Comparison of ENCODE assay signal across 25 cellular contexts in the genomic region with DNA sequence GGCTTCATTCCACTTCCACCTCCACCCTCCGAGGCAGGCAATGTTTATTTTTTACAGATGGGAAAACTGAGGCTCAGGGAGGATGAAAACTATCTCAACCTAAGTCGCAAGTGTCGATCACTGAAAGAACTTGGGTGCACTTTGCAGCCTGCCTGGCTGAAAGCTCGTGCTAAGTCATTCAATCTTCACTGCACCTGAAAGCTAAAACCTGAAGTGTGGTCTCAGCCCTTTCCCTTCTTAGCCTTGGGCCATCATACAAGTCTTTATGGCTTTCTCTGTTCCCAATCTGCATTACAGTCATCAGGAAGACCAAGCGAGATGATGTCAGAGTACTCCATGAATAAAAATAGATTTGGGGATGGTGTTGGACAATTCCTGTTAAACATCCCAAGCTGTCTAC. TPM values are rescaled to one million over a fixed set of nuclear protein-coding genes. Genes with fewer than 3 reads are reported as not detected.
DNase-seq lines count a peak whose midpoint lies in the region; ATAC-seq and TF ChIP-seq lines count a peak whose summit lies in the region.
"Had no signal": no experiment of that assay in that cellular context is flagged by ENCODE, and none has a peak within 500 bp of the region (broad histone marks: within the 10 kb centered on the region; RNA-seq: fewer than 3 reads in every experiment).

No MANE protein-coding gene starts in this region.

- H3K36me3 ChIP-seq in CD8-positive, alpha-beta T cell (ENCODE audit: insufficient read depth, low read length), result no peaks in the 10 kb centered on the region
- H3K36me3 ChIP-seq in naive thymus-derived CD4-positive, alpha-beta T cell (ENCODE audit: control insufficient read depth in 2 of 3, insufficient read depth in 3 of 3, low read length in 3 of 3), result no peaks in the 10 kb centered on the region
- H3K36me3 ChIP-seq in brain microvascular endothelial cell (replicated peaks), result no peaks in the 10 kb centered on the region
- H3K36me3 ChIP-seq: esophagus muscularis mucosa, left lung, SJCRH30 had no signal

- no peak for ATAC-seq in CD8-positive, alpha-beta T cell
- ATAC-seq in activated CD8-positive, alpha-beta T cell treated with anti-CD3 and anti-CD28 coated beads for 36 hours, result no peak
- ATAC-seq in naive thymus-derived CD4-positive, alpha-beta T cell, result no peak
- no peak for ATAC-seq in left colon
- ATAC-seq: K562, left lung had no signal

- H3K27me3 Mint-ChIP-seq in activated CD4-positive, alpha-beta T cell treated with anti-CD3 and anti-CD28 coated beads, Interleukin-2, amount 10 ng/mL, durations not matched to agents 24 days and 14 days, result no peaks in the 10 kb centered on the region
- no peaks in the 10 kb centered on the region for H3K27me3 Mint-ChIP-seq in CD8-positive, alpha-beta T cell (ENCODE audit: low read depth)
- H3K27me3 Mint-ChIP-seq in activated CD8-positive, alpha-beta T cell treated with anti-CD3 and anti-CD28 coated beads for 36 hours, result no peaks in the 10 kb centered on the region
- H3K27me3 Mint-ChIP-seq in naive thymus-derived CD4-positive, alpha-beta T cell, result peaks cover 0 to 4% (median 0%) of the 10 kb centered on the region in 5 donors

- H3K4me3 ChIP-seq in CD8-positive, alpha-beta T cell (ENCODE audit: low read depth, low read length), result no peak overlapping the region
- H3K4me3 ChIP-seq in naive thymus-derived CD4-positive, alpha-beta T cell (ENCODE audit: low read length), result no peak overlapping the region
- no peak overlapping the region for H3K4me3 ChIP-seq in brain microvascular endothelial cell (ENCODE audit: low read depth, low read length)
- H3K4me3 ChIP-seq: K562, SJCRH30 had no signal

- H3K27ac Mint-ChIP-seq in activated CD4-positive, alpha-beta T cell treated with anti-CD3 and anti-CD28 coated beads, Interleukin-2, amount 10 ng/mL, durations not matched to agents 24 days and 14 days, result peak overlapping the region; percentile 99
- H3K27ac Mint-ChIP-seq in CD8-positive, alpha-beta T cell, result peak overlapping the region; percentile 99
- H3K27ac Mint-ChIP-seq in activated CD8-positive, alpha-beta T cell treated with anti-CD3 and anti-CD28 coated beads for 36 hours, result peak overlapping the region; percentile 97
- H3K27ac Mint-ChIP-seq in naive thymus-derived CD4-positive, alpha-beta T cell, result peak overlapping the region; percentile 93 to 100 (median 99)
- H3K27ac Mint-ChIP-seq: B cell, endodermal cell had no signal

- POLR2A ChIA-PET in CD8-positive, alpha-beta T cell (lab: Charles Lee), result interaction anchor here (1.1 to 1.7 kb wide), 3 partner anchors 8 to 36 kb away, joined by 3 to 7 read pairs (median 5); no protein-coding TSS in a partner anchor
- POLR2A ChIA-PET in activated CD8-positive, alpha-beta T cell treated with anti-CD3 and anti-CD28 coated beads for 36 hours (lab: Charles Lee), result interaction anchor here (0.6 to 6.1 kb wide), 7 partner anchors 10 to 247 kb away, joined by 3 to 39 read pairs (median 5); no protein-coding TSS in a partner anchor
- POLR2A ChIA-PET in naive thymus-derived CD4-positive, alpha-beta T cell (lab: Charles Lee), result interaction anchor here (6.0 kb wide), 1 partner anchor 8 kb away, joined by 48 read pairs; no protein-coding TSS in a partner anchor

- in situ Hi-C loops in brain microvascular endothelial cell (cut with HindIII; ENCODE audit: low pct_ligation_motif_present, low sequenced_read_pairs), result no loop called here

- DNase-seq in activated CD4-positive, alpha-beta T cell treated with anti-CD3 and anti-CD28 coated beads, Interleukin-2, amount 10 ng/mL, durations not matched to agents 24 days and 14 days, result no peak
- no peak for DNase-seq in activated CD4-positive, alpha-beta T cell treated with anti-CD3 and anti-CD28 coated beads for 1 hour
- DNase-seq in CD8-positive, alpha-beta T cell, result no peak
- no peak for DNase-seq in activated CD8-positive, alpha-beta T cell treated with anti-CD3 and anti-CD28 coated beads for 36 hours
- DNase-seq in naive thymus-derived CD4-positive, alpha-beta T cell, result no peak
- DNase-seq in brain microvascular endothelial cell, result no peak
- DNase-seq in left colon, result no peak
- no peak for DNase-seq in NCI-H226
- DNase-seq: activated CD4-positive, alpha-beta T cell treated with anti-CD3 and anti-CD28 coated beads, Interleukin-2, amount 50 U/mL, for 4 hours; amygdala; endodermal cell; foreskin melanocyte; left lung; mesendoderm; NCI-H1436 treated with DMSO at 0.1 percent for 48 hours; NCI-H2107; NCI-H524; SJCRH30 had no signal

- no peaks in the 10 kb centered on the region for H3K9me3 ChIP-seq in CD8-positive, alpha-beta T cell (ENCODE audit: low read length)
- no peaks in the 10 kb centered on the region for H3K9me3 ChIP-seq in naive thymus-derived CD4-positive, alpha-beta T cell (ENCODE audit: control insufficient read depth in 2 of 3, low read length in 3 of 3)
- H3K9me3 ChIP-seq: esophagus muscularis mucosa, left lung, SJCRH30 had no signal

- H3K4me1 Mint-ChIP-seq in activated CD4-positive, alpha-beta T cell treated with anti-CD3 and anti-CD28 coated beads, Interleukin-2, amount 10 ng/mL, durations not matched to agents 24 days and 14 days, result peaks cover 52% of the 10 kb centered on the region
- peaks cover 45% of the 10 kb centered on the region for H3K4me1 Mint-ChIP-seq in CD8-positive, alpha-beta T cell (ENCODE audit: low read depth)
- peaks cover 39% of the 10 kb centered on the region for H3K4me1 Mint-ChIP-seq in activated CD8-positive, alpha-beta T cell treated with anti-CD3 and anti-CD28 coated beads for 36 hours (ENCODE audit: low read depth)
- H3K4me1 Mint-ChIP-seq in naive thymus-derived CD4-positive, alpha-beta T cell, result peaks cover 24 to 53% (median 42%) of the 10 kb centered on the region in 7 donors

- peaks cover 24% of the 10 kb centered on the region for H3K4me1 ChIP-seq in CD8-positive, alpha-beta T cell (ENCODE audit: insufficient read depth, low read length)
- H3K4me1 ChIP-seq in naive thymus-derived CD4-positive, alpha-beta T cell (ENCODE audit: control insufficient read depth in 2 of 2, insufficient read depth in 2 of 2, low read length in 2 of 2), result peaks cover 15 to 17% of the 10 kb centered on the region in 2 donors
- H3K4me1 ChIP-seq: esophagus muscularis mucosa, SJCRH30 had no signal

- no peak for TF ChIP-seq CTCF in CD8-positive, alpha-beta T cell (IDR thresholded peaks at IDR 0.05)
- TF ChIP-seq CTCF in activated CD8-positive, alpha-beta T cell treated with anti-CD3 and anti-CD28 coated beads for 36 hours (IDR thresholded peaks at IDR 0.05), result no peak
- TF ChIP-seq CTCF in brain microvascular endothelial cell (IDR thresholded peaks at IDR 0.05; ENCODE audit: low read depth, low read length, missing control alignments), result no peak

- CTCF ChIA-PET in CD8-positive, alpha-beta T cell (lab: Charles Lee), result interaction anchor here (1.2 to 1.7 kb wide), 4 partner anchors 24 to 250 kb away, joined by 3 to 7 read pairs (median 4); no protein-coding TSS in a partner anchor
- CTCF ChIA-PET in activated CD8-positive, alpha-beta T cell treated with anti-CD3 and anti-CD28 coated beads for 36 hours (lab: Charles Lee), result interaction anchor here (0.7 to 3.4 kb wide), 8 partner anchors 9 to 392 kb away, joined by 3 to 14 read pairs (median 4); no protein-coding TSS in a partner anchor
- CTCF ChIA-PET in naive thymus-derived CD4-positive, alpha-beta T cell (lab: Charles Lee), result interaction anchor here (0.6 to 1.0 kb wide), 3 partner anchors 83 to 193 kb away, joined by 3 to 4 read pairs (median 3); no protein-coding TSS in a partner anchor

- peaks cover 3% of the 10 kb centered on the region for H3K9me3 Mint-ChIP-seq in activated CD4-positive, alpha-beta T cell treated with anti-CD3 and anti-CD28 coated beads, Interleukin-2, amount 10 ng/mL, durations not matched to agents 24 days and 14 days
- H3K9me3 Mint-ChIP-seq in CD8-positive, alpha-beta T cell, result no peaks in the 10 kb centered on the region
- H3K9me3 Mint-ChIP-seq in activated CD8-positive, alpha-beta T cell treated with anti-CD3 and anti-CD28 coated beads for 36 hours, result peaks cover 2% of the 10 kb centered on the region
- peaks cover 0 to 5% (median 0%) of the 10 kb centered on the region in 11 donors for H3K9me3 Mint-ChIP-seq in naive thymus-derived CD4-positive, alpha-beta T cell
- H3K9me3 Mint-ChIP-seq: endodermal cell had no signal

- no peak overlapping the region for H3K27ac ChIP-seq in CD8-positive, alpha-beta T cell (ENCODE audit: low read depth, low read length)
- H3K27ac ChIP-seq in naive thymus-derived CD4-positive, alpha-beta T cell (ENCODE audit: low read depth, low read length), result peak overlapping the region; percentile 79
- no peak overlapping the region for H3K27ac ChIP-seq in brain microvascular endothelial cell
- H3K27ac ChIP-seq: esophagus muscularis mucosa, SJCRH30 had no signal

- H3K27me3 ChIP-seq in CD8-positive, alpha-beta T cell (ENCODE audit: insufficient read depth, low read length), result no peaks in the 10 kb centered on the region
- H3K27me3 ChIP-seq in naive thymus-derived CD4-positive, alpha-beta T cell (ENCODE audit: control insufficient read depth in 2 of 2, insufficient read depth in 2 of 2, low read length in 2 of 2), result no peaks in the 10 kb centered on the region
- H3K27me3 ChIP-seq in brain microvascular endothelial cell (replicated peaks), result peaks cover 3% of the 10 kb centered on the region

- H3K36me3 Mint-ChIP-seq in activated CD4-positive, alpha-beta T cell treated with anti-CD3 and anti-CD28 coated beads, Interleukin-2, amount 10 ng/mL, durations not matched to agents 24 days and 14 days (ENCODE audit: low read depth), result peaks cover 33% of the 10 kb centered on the region
- H3K36me3 Mint-ChIP-seq in CD8-positive, alpha-beta T cell, result peaks cover 22% of the 10 kb centered on the region
- H3K36me3 Mint-ChIP-seq in activated CD8-positive, alpha-beta T cell treated with anti-CD3 and anti-CD28 coated beads for 36 hours (ENCODE audit: low read depth), result peaks cover 18% of the 10 kb centered on the region
- peaks cover 0 to 40% (median 3%) of the 10 kb centered on the region in 5 donors for H3K36me3 Mint-ChIP-seq in naive thymus-derived CD4-positive, alpha-beta T cell

- intact Hi-C loops in activated CD4-positive, alpha-beta T cell treated with anti-CD3 and anti-CD28 coated beads, Interleukin-2, amount 10 ng/mL, durations not matched to agents 24 days and 14 days (cut with micrococcal nuclease), result loop anchor here (2.0 to 10.0 kb wide), 2 partner anchors 33 to 427 kb away; partner anchors contain the start of gene WHRN
- intact Hi-C loops in CD8-positive, alpha-beta T cell (cut with DNase I, micrococcal nuclease), result loop anchor here (1.0 to 5.0 kb wide), 3 partner anchors 8 to 534 kb away; no protein-coding TSS in a partner anchor
- intact Hi-C loops in activated CD8-positive, alpha-beta T cell treated with anti-CD3 and anti-CD28 coated beads for 36 hours (cut with micrococcal nuclease), result no loop called here
- intact Hi-C loops in naive thymus-derived CD4-positive, alpha-beta T cell (cut with micrococcal nuclease), result loop anchor here (2.0 to 10.0 kb wide), 3 partner anchors 344 to 547 kb away; partner anchors contain the start of gene ATP6V1G1 (in 2 of the 2)
- intact Hi-C loops in left colon (cut with DNase I, micrococcal nuclease), result loop anchor here in 1 of 2 donors (10.0 kb wide), 1 partner anchor 63 kb away; no protein-coding TSS in a partner anchor

- peak overlapping the region; percentile 90 for H3K4me3 Mint-ChIP-seq in activated CD4-positive, alpha-beta T cell treated with anti-CD3 and anti-CD28 coated beads, Interleukin-2, amount 10 ng/mL, durations not matched to agents 24 days and 14 days
- peak overlapping the region; percentile 99 for H3K4me3 Mint-ChIP-seq in CD8-positive, alpha-beta T cell
- peak overlapping the region; percentile 89 for H3K4me3 Mint-ChIP-seq in activated CD8-positive, alpha-beta T cell treated with anti-CD3 and anti-CD28 coated beads for 36 hours
- H3K4me3 Mint-ChIP-seq in naive thymus-derived CD4-positive, alpha-beta T cell, result peak overlapping the region; percentile 78 to 100 (median 99)
- H3K4me3 Mint-ChIP-seq: endodermal cell had no signal

RNA-seq across cellular contexts. Expression of gene TNFSF8, which starts 1.0 kb away (rescaled TPM):
- total RNA-seq in activated CD4-positive, alpha-beta T cell treated with anti-CD3 and anti-CD28 coated beads, Interleukin-2, amount 10 ng/mL, durations not matched to agents 24 days and 14 days, result 148 and 150 TPM in 2 replicates
- total RNA-seq in CD8-positive, alpha-beta T cell, result 10 to 100 TPM; 47.7 to 49.3 TPM
- total RNA-seq in activated CD8-positive, alpha-beta T cell treated with anti-CD3 and anti-CD28 coated beads for 36 hours, result 10 to 100 TPM; 21.7 to 23.9 TPM
- total RNA-seq in naive thymus-derived CD4-positive, alpha-beta T cell, result 100 to 1,000 TPM in 1 of 5 experiments, 10 to 100 TPM in 4; 19.3 to 129 (median 31.5) TPM
- 10 to 100 TPM; 35.4 to 86.2 TPM for polyA plus RNA-seq in naive thymus-derived CD4-positive, alpha-beta T cell
- 1 to 10 TPM in 1 of 2 donors, under 1 TPM in 1; 0.24 to 1.0 TPM for total RNA-seq in left colon
- total RNA-seq: endodermal cell, H1, HT1080, myocyte, osteoblast, SJCRH30 had no signal
- polyA plus RNA-seq: H1, K562 had no signal

Comparison
In these comparisons a context has a peak if more than half of its experiments do, and no peak if none do; other contexts are left out.
1. RNA of gene TNFSF8, which starts 1.0 kb away (total RNA-seq): 148 to 150 TPM in activated CD4-positive, alpha-beta T cell treated with anti-CD3 and anti-CD28 coated beads, Interleukin-2, amount 10 ng/mL, durations not matched to agents 24 days and 14 days, 47.7 to 49.3 TPM in CD8-positive, alpha-beta T cell, 19.3 to 129 TPM in naive thymus-derived CD4-positive, alpha-beta T cell and 21.7 to 23.9 TPM in activated CD8-positive, alpha-beta T cell treated with anti-CD3 and anti-CD28 coated beads for 36 hours; 0.24 to 1.0 TPM in left colon; every median in the first group is over 10 times any median in the second.
2. Peak in every context shown above with its lines, with median percentiles within 50 percentile points of each other: H3K27ac Mint-ChIP-seq and H3K4me3 Mint-ChIP-seq.